18 cellular contexts compared by ENCODE assay signal in genomic region chr1:26711777-26712176, GRCh38. TPM values are rescaled to one million over a fixed set of nuclear protein-coding genes. Genes with fewer than 3 reads are reported as not detected.
A peak's percentile ranks its signal among the peaks of the same experiment; 100 is the strongest.
DNase-seq lines count a peak whose midpoint lies in the region; ATAC-seq, FAIRE-seq and TF ChIP-seq lines count a peak whose summit lies in the region.
"Had no signal": no experiment of that assay in that cellular context is flagged by ENCODE, and none has a peak within 500 bp of the region (broad histone marks: within the 10 kb centered on the region; RNA-seq: fewer than 3 reads in every experiment).

No MANE protein-coding gene starts in this region.

- no peak overlapping the region for H3K9ac ChIP-seq in endodermal cell (ENCODE audit: extremely low read depth, low read length, poor library complexity, severe bottlenecking)
- H3K9ac ChIP-seq in smooth muscle cell (ENCODE audit: low read depth), result no peak overlapping the region
- H3K9ac ChIP-seq: KMS-11, SK-N-SH had no signal

- peaks cover 100% of the 10 kb centered on the region for H3K79me2 ChIP-seq in smooth muscle cell (ENCODE audit: low read depth)

- H3K4me1 Mint-ChIP-seq in activated CD8-positive, alpha-beta memory T cell treated with anti-CD3 and anti-CD28 coated beads, Interleukin-2, amount 10 ng/mL, durations not matched to agents 7 days and 5 days, result peaks cover 53% of the 10 kb centered on the region
- peaks cover 53% of the 10 kb centered on the region for H3K4me1 Mint-ChIP-seq in endodermal cell

- H3K9me3 ChIP-seq in endodermal cell (ENCODE audit: control insufficient read depth, low read length) (no peaks in the 10 kb centered on the region), smooth muscle cell (replicated peaks; ENCODE audit: low read depth) (no peaks in the 10 kb centered on the region)
- H3K9me3 ChIP-seq: SK-N-SH had no signal

- H4K20me1 ChIP-seq in smooth muscle cell (ENCODE audit: low read depth), result peaks cover 100% of the 10 kb centered on the region

- peaks cover 56% of the 10 kb centered on the region for H3K36me3 ChIP-seq in endodermal cell (ENCODE audit: control insufficient read depth, insufficient read depth, low read length)
- no peaks in the 10 kb centered on the region for H3K36me3 ChIP-seq in smooth muscle cell (ENCODE audit: low read depth)

- peaks cover 50% of the 10 kb centered on the region for H3K36me3 Mint-ChIP-seq in activated CD8-positive, alpha-beta memory T cell treated with anti-CD3 and anti-CD28 coated beads, Interleukin-2, amount 10 ng/mL, durations not matched to agents 7 days and 5 days
- H3K36me3 Mint-ChIP-seq in endodermal cell (ENCODE audit: low read depth), result peaks cover 61% of the 10 kb centered on the region

- H2AFZ ChIP-seq in smooth muscle cell (ENCODE audit: low read depth), result no peak overlapping the region
- H2AFZ ChIP-seq: GM23338 had no signal

- peaks cover 6% of the 10 kb centered on the region for H3F3A ChIP-seq in smooth muscle cell (ENCODE audit: low read depth)

- H3K9me3 Mint-ChIP-seq in activated CD8-positive, alpha-beta memory T cell treated with anti-CD3 and anti-CD28 coated beads, Interleukin-2, amount 10 ng/mL, durations not matched to agents 7 days and 5 days (ENCODE audit: low read depth), result no peaks in the 10 kb centered on the region
- H3K9me3 Mint-ChIP-seq in endodermal cell, result no peaks in the 10 kb centered on the region
- H3K9me3 Mint-ChIP-seq: CD8-positive, alpha-beta memory T cell; GM23338 had no signal

- ATAC-seq in activated CD8-positive, alpha-beta memory T cell treated with anti-CD3 and anti-CD28 coated beads, Interleukin-2, amount 10 ng/mL, durations not matched to agents 7 days and 5 days, result no peak
- ATAC-seq: GM23338 had no signal

- CTCF ChIA-PET in activated CD8-positive, alpha-beta memory T cell treated with anti-CD3 and anti-CD28 coated beads, Interleukin-2, amount 10 ng/mL, durations not matched to agents 7 days and 5 days (lab: Charles Lee), result no interaction called here

- TF ChIP-seq CTCF in endodermal cell (conservative IDR thresholded peaks at IDR 0.05) (no peak), smooth muscle cell (IDR thresholded peaks at IDR 0.05; ENCODE audit: borderline replicate concordance, insufficient read depth, poor library complexity, severe bottlenecking) (no peak)

- 88 to 97% methylated on average over 3 to 5 of the region's 5 CpGs for WGBS in endodermal cell (ENCODE audit: insufficient coverage in 1 of 2, insufficient read length in 1 of 2), 2 experiments
- 96% methylated on average over 5 of the region's 5 CpGs for WGBS in smooth muscle cell (ENCODE audit: low lambda C conversion rate)

- TF ChIP-seq POLR2A in GM12891 (IDR thresholded peaks at IDR 0.05; ENCODE audit: low read depth, low read length), result 0 out of 2 replicates have a peak, but pooled peaks have one; percentile 20

- no peak overlapping the region for H3K27ac ChIP-seq in endodermal cell (ENCODE audit: low read depth, low read length)
- peak overlapping the region; percentile 29 for H3K27ac ChIP-seq in smooth muscle cell (ENCODE audit: low read depth)
- H3K27ac ChIP-seq: KMS-11 had no signal

- peak; percentile 42 for DNase-seq in activated CD8-positive, alpha-beta memory T cell treated with anti-CD3 and anti-CD28 coated beads, Interleukin-2, amount 50 U/mL, for 48 hours
- no peak for DNase-seq in activated CD8-positive, alpha-beta memory T cell treated with anti-CD3 and anti-CD28 coated beads, Interleukin-2, amount 10 ng/mL, durations not matched to agents 7 days and 5 days
- DNase-seq in GM12891 (ENCODE audit: insufficient read length, low spot score), result no peak
- no peak for DNase-seq in endodermal cell
- no peak for DNase-seq in smooth muscle cell (lab: John Stamatoyannopoulos, UW; ENCODE audit: unreplicated experiment)
- no peak for DNase-seq in NCI-H510A treated with DMSO at 0.1 percent for 48 hours (lab: John Stamatoyannopoulos, UW)
- no peak for DNase-seq in NCI-H2107 (lab: John Stamatoyannopoulos, UW)
- no peak for DNase-seq in AG08395 (ENCODE audit: low spot score)
- DNase-seq: CD8-positive, alpha-beta memory T cell; DND-41; GDM1; NCI-H1092; NCI-H345; NCI-H748 treated with DMSO at 0.1 percent for 48 hours; SK-N-SH had no signal

- no peak for FAIRE-seq in GM12891 (lab: Jason Lieb, UNC)
- FAIRE-seq: A204.1 had no signal

- no peak overlapping the region for H3K4me3 Mint-ChIP-seq in activated CD8-positive, alpha-beta memory T cell treated with anti-CD3 and anti-CD28 coated beads, Interleukin-2, amount 10 ng/mL, durations not matched to agents 7 days and 5 days
- no peak overlapping the region for H3K4me3 Mint-ChIP-seq in endodermal cell
- H3K4me3 Mint-ChIP-seq: GM23338 had no signal

- H3K4me3 ChIP-seq in endodermal cell (ENCODE audit: low read length) (no peak overlapping the region), smooth muscle cell (no peak overlapping the region)
- H3K4me3 ChIP-seq: GM23338 had no signal

- no peak overlapping the region for H3K27ac Mint-ChIP-seq in activated CD8-positive, alpha-beta memory T cell treated with anti-CD3 and anti-CD28 coated beads, Interleukin-2, amount 10 ng/mL, durations not matched to agents 7 days and 5 days
- peak overlapping the region; percentile 2 for H3K27ac Mint-ChIP-seq in endodermal cell
- H3K27ac Mint-ChIP-seq: GM23338 had no signal

- H3K4me2 ChIP-seq in smooth muscle cell, result no peak overlapping the region
- H3K4me2 ChIP-seq: GM23338, KMS-11, SK-N-SH had no signal

- peaks cover 8% of the 10 kb centered on the region for H3K4me1 ChIP-seq in endodermal cell (ENCODE audit: control insufficient read depth, insufficient read depth, low read length)
- peaks cover 9% of the 10 kb centered on the region for H3K4me1 ChIP-seq in smooth muscle cell (ENCODE audit: low read depth)

- no peaks in the 10 kb centered on the region for H3K27me3 Mint-ChIP-seq in activated CD8-positive, alpha-beta memory T cell treated with anti-CD3 and anti-CD28 coated beads, Interleukin-2, amount 10 ng/mL, durations not matched to agents 7 days and 5 days
- no peaks in the 10 kb centered on the region for H3K27me3 Mint-ChIP-seq in endodermal cell (ENCODE audit: insufficient read depth)
- H3K27me3 Mint-ChIP-seq: CD8-positive, alpha-beta memory T cell had no signal

- H3K27me3 ChIP-seq in endodermal cell (ENCODE audit: control insufficient read depth, insufficient read depth, low read length, poor library complexity, severe bottlenecking) (no peaks in the 10 kb centered on the region), smooth muscle cell (ENCODE audit: low read depth) (no peaks in the 10 kb centered on the region)

TF ChIP-seq in GM12891, 5 proteins besides CTCF, POLR2A, EP300 and RAD21:
- TF ChIP-seq SPI1 (IDR thresholded peaks at IDR 0.05; ENCODE audit: low read depth, low read length), result no peak
- no peak for TF ChIP-seq POU2F2 (IDR thresholded peaks at IDR 0.05; ENCODE audit: low read depth, low read length)
- peak; percentile 54; the same call in 1 of the 2 replicates for TF ChIP-seq POLR2AphosphoS5 (IDR thresholded peaks at IDR 0.05; ENCODE audit: low read depth, low read length)
- no peak for TF ChIP-seq TAF1 (IDR thresholded peaks at IDR 0.05; ENCODE audit: low read depth, low read length)
- TF ChIP-seq PAX5 (IDR thresholded peaks at IDR 0.05; ENCODE audit: insufficient read depth, low read length, severe bottlenecking), result no peak

RNA-seq across cellular contexts. Expression of gene ARID1A, which starts 16.0 kb away (rescaled TPM):
- 100 to 1,000 TPM in 1 of 2 experiments, 10 to 100 TPM in 1; 92.4 to 112 TPM for total RNA-seq in activated CD8-positive, alpha-beta memory T cell treated with anti-CD3 and anti-CD28 coated beads, Interleukin-2, amount 10 ng/mL, durations not matched to agents 7 days and 5 days
- 35.0 TPM for polyA plus RNA-seq in GM12891 (2012; ENCODE audit: low read depth, missing spikeins)
- total RNA-seq in endodermal cell, result 100 to 1,000 TPM; 118 to 128 TPM
- polyA plus RNA-seq in endodermal cell (2013, experiment 1 of 2), result 83.1 TPM
- polyA plus RNA-seq in endodermal cell (2013, experiment 2 of 2), result 81.4 TPM
- total RNA-seq in smooth muscle cell, result 30.4 and 33.1 TPM in 2 replicates
- polyA plus RNA-seq in smooth muscle cell, result 17.5 and 24.9 TPM in 2 replicates
